In genomic region chr6:38176797-38177751, GRCh38 we compare ENCODE assay signal across 14 cellular contexts.
A peak's percentile ranks its signal among the peaks of the same experiment; 100 is the strongest.
DNase-seq lines count a peak whose midpoint lies in the region; ATAC-seq and TF ChIP-seq lines count a peak whose summit lies in the region.
"Had no signal": no experiment of that assay in that cellular context is flagged by ENCODE, and none has a peak within 500 bp of the region (broad histone marks: within the 10 kb centered on the region; RNA-seq: fewer than 3 reads in every experiment).

No MANE protein-coding gene starts in this region.

- H3K27ac Mint-ChIP-seq in CD4-positive, alpha-beta memory T cell = peak overlapping the region in 5 of 7 donors; percentile 14 to 75 (median 48)
- peak overlapping the region; percentile 19 to 33 (median 20) for H3K27ac Mint-ChIP-seq in nephron
- H3K27ac Mint-ChIP-seq: stimulated activated naive CD8-positive, alpha-beta T cell treated with anti-CD3 and anti-CD28 coated beads, Interleukin-15, Interleukin-2, amounts not matched to agents 100 ng/mL and 50 ng/mL, for 24 hours had no signal

- TF ChIP-seq CTCF in epithelial cell of esophagus (IDR thresholded peaks at IDR 0.05; ENCODE audit: insufficient read depth, low read depth, low read length, missing control alignments) (no peak), nephron (IDR thresholded peaks at IDR 0.05; ENCODE audit: unreplicated experiment in 3 of 3) (no peak)

- POLR2A ChIA-PET in CD4-positive, alpha-beta memory T cell (lab: Charles Lee; ENCODE audit: partially characterized antibody) = no interaction called here

- H3K4me3 Mint-ChIP-seq in CD4-positive, alpha-beta memory T cell = no peak overlapping the region
- H3K4me3 Mint-ChIP-seq in nephron = peak overlapping the region; percentile 16 to 26 (median 19)
- H3K4me3 Mint-ChIP-seq: stimulated activated naive CD8-positive, alpha-beta T cell treated with anti-CD3 and anti-CD28 coated beads, Interleukin-15, Interleukin-2, amounts not matched to agents 100 ng/mL and 50 ng/mL, for 24 hours had no signal

- H3K27ac ChIP-seq in CD4-positive, alpha-beta memory T cell (ENCODE audit: low read depth, low read length) = no peak overlapping the region
- H3K27ac ChIP-seq: PC-9 had no signal

- no peaks in the 10 kb centered on the region for H3K36me3 ChIP-seq in CD4-positive, alpha-beta memory T cell (ENCODE audit: insufficient read depth, low read length)

- H3K4me3 ChIP-seq in CD4-positive, alpha-beta memory T cell (ENCODE audit: low read length in 2 of 2) = no peak overlapping the region
- no peak overlapping the region for H3K4me3 ChIP-seq in epithelial cell of esophagus (ENCODE audit: low read length)
- H3K4me3 ChIP-seq: PC-9 had no signal

- CTCF ChIA-PET in CD4-positive, alpha-beta memory T cell (lab: Charles Lee; ENCODE audit: partially characterized antibody) = no interaction called here

- peaks cover 0 to 4% (median 0%) of the 10 kb centered on the region in 8 donors for H3K9me3 Mint-ChIP-seq in CD4-positive, alpha-beta memory T cell
- no peaks in the 10 kb centered on the region for H3K9me3 Mint-ChIP-seq in nephron
- H3K9me3 Mint-ChIP-seq: stimulated activated naive CD8-positive, alpha-beta T cell treated with anti-CD3 and anti-CD28 coated beads, Interleukin-15, Interleukin-2, amounts not matched to agents 100 ng/mL and 50 ng/mL, for 24 hours had no signal

- no peaks in the 10 kb centered on the region for H3K27me3 ChIP-seq in CD4-positive, alpha-beta memory T cell (ENCODE audit: insufficient read depth, low read length)

- H3K4me1 ChIP-seq in CD4-positive, alpha-beta memory T cell (ENCODE audit: insufficient read depth, low read length) = no peaks in the 10 kb centered on the region

- peaks cover 4 to 11% (median 6%) of the 10 kb centered on the region in 4 donors for H3K4me1 Mint-ChIP-seq in CD4-positive, alpha-beta memory T cell
- peaks cover 20% of the 10 kb centered on the region for H3K4me1 Mint-ChIP-seq in nephron

- no peaks in the 10 kb centered on the region for H3K27me3 Mint-ChIP-seq in CD4-positive, alpha-beta memory T cell
- H3K27me3 Mint-ChIP-seq in nephron (ENCODE audit: low read depth) = no peaks in the 10 kb centered on the region
- H3K27me3 Mint-ChIP-seq: stimulated activated naive CD8-positive, alpha-beta T cell treated with anti-CD3 and anti-CD28 coated beads, Interleukin-15, Interleukin-2, amounts not matched to agents 100 ng/mL and 50 ng/mL, for 24 hours had no signal

- intact Hi-C loops in CD4-positive, alpha-beta memory T cell (cut with micrococcal nuclease) = no loop called here

- no peak for ATAC-seq in HG03460 (IDR thresholded peaks at IDR 0.05; ENCODE audit: unreplicated experiment)
- ATAC-seq in GM18502 (IDR thresholded peaks at IDR 0.05; ENCODE audit: poor library complexity, unreplicated experiment) = no peak

- no peaks in the 10 kb centered on the region for H3K9me3 ChIP-seq in CD4-positive, alpha-beta memory T cell (ENCODE audit: control insufficient read depth in 1 of 2, low read length in 2 of 2)

- peaks cover 7 to 19% of the 10 kb centered on the region in 2 donors for H3K36me3 Mint-ChIP-seq in CD4-positive, alpha-beta memory T cell
- H3K36me3 Mint-ChIP-seq in nephron (ENCODE audit: low read depth) = peaks cover 10% of the 10 kb centered on the region

- no peak for DNase-seq in CD4-positive, alpha-beta memory T cell
- peak; percentile 37 for DNase-seq in HuH-7 (ENCODE audit: low spot score)
- DNase-seq in epithelial cell of esophagus (ENCODE audit: low read depth) = peak; percentile 8
- DNase-seq in effector CD8-positive, alpha-beta T cell (lab: John Stamatoyannopoulos, UW) = no peak
- DNase-seq in NCI-H128 (lab: John Stamatoyannopoulos, UW; ENCODE audit: unreplicated experiment) = no peak
- DNase-seq: activated CD4-positive, alpha-beta T cell treated with anti-CD3 and anti-CD28 coated beads, Interleukin-2, amount 50 U/mL, for 1 hour; midbrain; NCI-H2171 treated with DMSO at 0.1 percent for 48 hours; PC-9; T-helper 2 cell had no signal

Comparison
In these comparisons a context has a peak if more than half of its experiments do, and no peak if none do; other contexts are left out.
1. DNase-seq: peak in HuH-7 (single experiment) and epithelial cell of esophagus (single experiment); none in CD4-positive, alpha-beta memory T cell (0 of 5), effector CD8-positive, alpha-beta T cell (single experiment) and NCI-H128 (single experiment).
2. H3K4me3 Mint-ChIP-seq: peak in nephron (3 of 3); none in CD4-positive, alpha-beta memory T cell (0 of 8).